In the genomic region with DNA sequence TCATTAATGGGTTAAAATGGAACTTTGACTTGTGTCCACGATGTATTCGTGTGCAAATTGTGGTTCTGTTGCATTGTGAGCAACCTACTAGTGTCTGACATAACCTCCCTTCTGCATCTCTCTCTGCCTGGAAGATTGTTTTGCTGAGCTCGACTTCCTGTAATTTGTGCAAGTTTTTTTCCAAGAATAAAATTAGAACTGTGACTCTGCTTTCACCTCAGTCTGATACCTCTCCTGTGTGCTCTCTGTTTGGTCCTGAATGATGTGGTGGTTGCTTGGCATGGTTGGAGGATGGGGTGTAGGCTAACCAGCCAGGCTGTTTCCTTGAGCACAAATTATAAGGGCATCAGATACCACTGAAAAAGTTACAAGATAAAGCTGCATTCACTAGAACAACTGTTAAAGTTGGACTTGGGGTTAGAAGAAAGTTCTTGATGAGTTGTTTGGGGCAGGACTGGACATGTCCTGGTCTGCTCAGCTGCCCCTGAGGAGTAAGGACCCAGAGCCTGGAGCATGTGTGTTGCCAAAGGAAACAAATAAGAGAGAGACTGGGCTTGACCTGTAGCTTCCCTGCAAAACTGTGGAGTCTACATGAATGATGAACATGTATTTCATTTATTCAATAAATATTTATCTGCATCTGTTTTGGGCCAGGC, we compare ENCODE assay signal across 1 cellular context.
TF ChIP-seq lines count a peak whose summit lies in the region.

No MANE protein-coding gene starts in this region.

TF ChIP-seq in K562, 482 proteins besides CTCF, POLR2A, EP300 and RAD21:
- TF ChIP-seq, protein P1, sequence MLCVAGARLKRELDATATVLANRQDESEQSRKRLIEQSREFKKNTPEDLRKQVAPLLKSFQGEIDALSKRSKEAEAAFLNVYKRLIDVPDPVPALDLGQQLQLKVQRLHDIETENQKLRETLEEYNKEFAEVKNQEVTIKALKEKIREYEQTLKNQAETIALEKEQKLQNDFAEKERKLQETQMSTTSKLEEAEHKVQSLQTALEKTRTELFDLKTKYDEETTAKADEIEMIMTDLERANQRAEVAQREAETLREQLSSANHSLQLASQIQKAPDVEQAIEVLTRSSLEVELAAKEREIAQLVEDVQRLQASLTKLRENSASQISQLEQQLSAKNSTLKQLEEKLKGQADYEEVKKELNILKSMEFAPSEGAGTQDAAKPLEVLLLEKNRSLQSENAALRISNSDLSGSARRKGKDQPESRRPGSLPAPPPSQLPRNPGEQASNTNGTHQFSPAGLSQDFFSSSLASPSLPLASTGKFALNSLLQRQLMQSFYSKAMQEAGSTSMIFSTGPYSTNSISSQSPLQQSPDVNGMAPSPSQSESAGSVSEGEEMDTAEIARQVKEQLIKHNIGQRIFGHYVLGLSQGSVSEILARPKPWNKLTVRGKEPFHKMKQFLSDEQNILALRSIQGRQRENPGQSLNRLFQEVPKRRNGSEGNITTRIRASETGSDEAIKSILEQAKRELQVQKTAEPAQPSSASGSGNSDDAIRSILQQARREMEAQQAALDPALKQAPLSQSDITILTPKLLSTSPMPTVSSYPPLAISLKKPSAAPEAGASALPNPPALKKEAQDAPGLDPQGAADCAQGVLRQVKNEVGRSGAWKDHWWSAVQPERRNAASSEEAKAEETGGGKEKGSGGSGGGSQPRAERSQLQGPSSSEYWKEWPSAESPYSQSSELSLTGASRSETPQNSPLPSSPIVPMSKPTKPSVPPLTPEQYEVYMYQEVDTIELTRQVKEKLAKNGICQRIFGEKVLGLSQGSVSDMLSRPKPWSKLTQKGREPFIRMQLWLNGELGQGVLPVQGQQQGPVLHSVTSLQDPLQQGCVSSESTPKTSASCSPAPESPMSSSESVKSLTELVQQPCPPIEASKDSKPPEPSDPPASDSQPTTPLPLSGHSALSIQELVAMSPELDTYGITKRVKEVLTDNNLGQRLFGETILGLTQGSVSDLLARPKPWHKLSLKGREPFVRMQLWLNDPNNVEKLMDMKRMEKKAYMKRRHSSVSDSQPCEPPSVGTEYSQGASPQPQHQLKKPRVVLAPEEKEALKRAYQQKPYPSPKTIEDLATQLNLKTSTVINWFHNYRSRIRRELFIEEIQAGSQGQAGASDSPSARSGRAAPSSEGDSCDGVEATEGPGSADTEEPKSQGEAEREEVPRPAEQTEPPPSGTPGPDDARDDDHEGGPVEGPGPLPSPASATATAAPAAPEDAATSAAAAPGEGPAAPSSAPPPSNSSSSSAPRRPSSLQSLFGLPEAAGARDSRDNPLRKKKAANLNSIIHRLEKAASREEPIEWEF (CRISPR knock-in tag; IDR thresholded peaks at IDR 0.05), result no peak
- TF ChIP-seq TFAM (CRISPR knock-in tag; conservative IDR thresholded peaks at IDR 0.05) (no peak), CREBBP (IDR thresholded peaks at IDR 0.05; ENCODE audit: low read depth, low read length) (no peak), JUNB (CRISPR knock-in tag; conservative IDR thresholded peaks at IDR 0.05) (no peak), SP1 (CRISPR knock-in tag; IDR thresholded peaks at IDR 0.05) (no peak), SOX6 (IDR thresholded peaks at IDR 0.05) (no peak), ARID1B (IDR thresholded peaks at IDR 0.05) (no peak), ZNF584 (CRISPR knock-in tag; IDR thresholded peaks at IDR 0.05; ENCODE audit: low read depth) (no peak), CCAR2 (IDR thresholded peaks at IDR 0.05; ENCODE audit: low read depth, low read length) (no peak), FOSL1 (tag; conservative IDR thresholded peaks at IDR 0.05) (no peak), HNRNPK (IDR thresholded peaks at IDR 0.05; ENCODE audit: low read depth, low read length, poor library complexity, severe bottlenecking) (no peak), FOXA1 (IDR thresholded peaks at IDR 0.05; ENCODE audit: borderline replicate concordance) (no peak)
- TF ChIP-seq, protein P2, sequence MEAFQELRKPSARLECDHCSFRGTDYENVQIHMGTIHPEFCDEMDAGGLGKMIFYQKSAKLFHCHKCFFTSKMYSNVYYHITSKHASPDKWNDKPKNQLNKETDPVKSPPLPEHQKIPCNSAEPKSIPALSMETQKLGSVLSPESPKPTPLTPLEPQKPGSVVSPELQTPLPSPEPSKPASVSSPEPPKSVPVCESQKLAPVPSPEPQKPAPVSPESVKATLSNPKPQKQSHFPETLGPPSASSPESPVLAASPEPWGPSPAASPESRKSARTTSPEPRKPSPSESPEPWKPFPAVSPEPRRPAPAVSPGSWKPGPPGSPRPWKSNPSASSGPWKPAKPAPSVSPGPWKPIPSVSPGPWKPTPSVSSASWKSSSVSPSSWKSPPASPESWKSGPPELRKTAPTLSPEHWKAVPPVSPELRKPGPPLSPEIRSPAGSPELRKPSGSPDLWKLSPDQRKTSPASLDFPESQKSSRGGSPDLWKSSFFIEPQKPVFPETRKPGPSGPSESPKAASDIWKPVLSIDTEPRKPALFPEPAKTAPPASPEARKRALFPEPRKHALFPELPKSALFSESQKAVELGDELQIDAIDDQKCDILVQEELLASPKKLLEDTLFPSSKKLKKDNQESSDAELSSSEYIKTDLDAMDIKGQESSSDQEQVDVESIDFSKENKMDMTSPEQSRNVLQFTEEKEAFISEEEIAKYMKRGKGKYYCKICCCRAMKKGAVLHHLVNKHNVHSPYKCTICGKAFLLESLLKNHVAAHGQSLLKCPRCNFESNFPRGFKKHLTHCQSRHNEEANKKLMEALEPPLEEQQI (IDR thresholded peaks at IDR 0.05), result no peak
- TF ChIP-seq, protein P3, sequence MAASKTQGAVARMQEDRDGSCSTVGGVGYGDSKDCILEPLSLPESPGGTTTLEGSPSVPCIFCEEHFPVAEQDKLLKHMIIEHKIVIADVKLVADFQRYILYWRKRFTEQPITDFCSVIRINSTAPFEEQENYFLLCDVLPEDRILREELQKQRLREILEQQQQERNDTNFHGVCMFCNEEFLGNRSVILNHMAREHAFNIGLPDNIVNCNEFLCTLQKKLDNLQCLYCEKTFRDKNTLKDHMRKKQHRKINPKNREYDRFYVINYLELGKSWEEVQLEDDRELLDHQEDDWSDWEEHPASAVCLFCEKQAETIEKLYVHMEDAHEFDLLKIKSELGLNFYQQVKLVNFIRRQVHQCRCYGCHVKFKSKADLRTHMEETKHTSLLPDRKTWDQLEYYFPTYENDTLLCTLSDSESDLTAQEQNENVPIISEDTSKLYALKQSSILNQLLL (CRISPR knock-in tag; IDR thresholded peaks at IDR 0.05; ENCODE audit: borderline replicate concordance), result no peak
- TF ChIP-seq, protein P4, sequence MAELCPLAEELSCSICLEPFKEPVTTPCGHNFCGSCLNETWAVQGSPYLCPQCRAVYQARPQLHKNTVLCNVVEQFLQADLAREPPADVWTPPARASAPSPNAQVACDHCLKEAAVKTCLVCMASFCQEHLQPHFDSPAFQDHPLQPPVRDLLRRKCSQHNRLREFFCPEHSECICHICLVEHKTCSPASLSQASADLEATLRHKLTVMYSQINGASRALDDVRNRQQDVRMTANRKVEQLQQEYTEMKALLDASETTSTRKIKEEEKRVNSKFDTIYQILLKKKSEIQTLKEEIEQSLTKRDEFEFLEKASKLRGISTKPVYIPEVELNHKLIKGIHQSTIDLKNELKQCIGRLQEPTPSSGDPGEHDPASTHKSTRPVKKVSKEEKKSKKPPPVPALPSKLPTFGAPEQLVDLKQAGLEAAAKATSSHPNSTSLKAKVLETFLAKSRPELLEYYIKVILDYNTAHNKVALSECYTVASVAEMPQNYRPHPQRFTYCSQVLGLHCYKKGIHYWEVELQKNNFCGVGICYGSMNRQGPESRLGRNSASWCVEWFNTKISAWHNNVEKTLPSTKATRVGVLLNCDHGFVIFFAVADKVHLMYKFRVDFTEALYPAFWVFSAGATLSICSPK (IDR thresholded peaks at IDR 0.05; ENCODE audit: borderline replicate concordance), result no peak
- TF ChIP-seq, protein P5, sequence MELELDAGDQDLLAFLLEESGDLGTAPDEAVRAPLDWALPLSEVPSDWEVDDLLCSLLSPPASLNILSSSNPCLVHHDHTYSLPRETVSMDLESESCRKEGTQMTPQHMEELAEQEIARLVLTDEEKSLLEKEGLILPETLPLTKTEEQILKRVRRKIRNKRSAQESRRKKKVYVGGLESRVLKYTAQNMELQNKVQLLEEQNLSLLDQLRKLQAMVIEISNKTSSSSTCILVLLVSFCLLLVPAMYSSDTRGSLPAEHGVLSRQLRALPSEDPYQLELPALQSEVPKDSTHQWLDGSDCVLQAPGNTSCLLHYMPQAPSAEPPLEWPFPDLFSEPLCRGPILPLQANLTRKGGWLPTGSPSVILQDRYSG (tag; conservative IDR thresholded peaks at IDR 0.05; ENCODE audit: low read depth), result no peak
- TF ChIP-seq, protein P6, sequence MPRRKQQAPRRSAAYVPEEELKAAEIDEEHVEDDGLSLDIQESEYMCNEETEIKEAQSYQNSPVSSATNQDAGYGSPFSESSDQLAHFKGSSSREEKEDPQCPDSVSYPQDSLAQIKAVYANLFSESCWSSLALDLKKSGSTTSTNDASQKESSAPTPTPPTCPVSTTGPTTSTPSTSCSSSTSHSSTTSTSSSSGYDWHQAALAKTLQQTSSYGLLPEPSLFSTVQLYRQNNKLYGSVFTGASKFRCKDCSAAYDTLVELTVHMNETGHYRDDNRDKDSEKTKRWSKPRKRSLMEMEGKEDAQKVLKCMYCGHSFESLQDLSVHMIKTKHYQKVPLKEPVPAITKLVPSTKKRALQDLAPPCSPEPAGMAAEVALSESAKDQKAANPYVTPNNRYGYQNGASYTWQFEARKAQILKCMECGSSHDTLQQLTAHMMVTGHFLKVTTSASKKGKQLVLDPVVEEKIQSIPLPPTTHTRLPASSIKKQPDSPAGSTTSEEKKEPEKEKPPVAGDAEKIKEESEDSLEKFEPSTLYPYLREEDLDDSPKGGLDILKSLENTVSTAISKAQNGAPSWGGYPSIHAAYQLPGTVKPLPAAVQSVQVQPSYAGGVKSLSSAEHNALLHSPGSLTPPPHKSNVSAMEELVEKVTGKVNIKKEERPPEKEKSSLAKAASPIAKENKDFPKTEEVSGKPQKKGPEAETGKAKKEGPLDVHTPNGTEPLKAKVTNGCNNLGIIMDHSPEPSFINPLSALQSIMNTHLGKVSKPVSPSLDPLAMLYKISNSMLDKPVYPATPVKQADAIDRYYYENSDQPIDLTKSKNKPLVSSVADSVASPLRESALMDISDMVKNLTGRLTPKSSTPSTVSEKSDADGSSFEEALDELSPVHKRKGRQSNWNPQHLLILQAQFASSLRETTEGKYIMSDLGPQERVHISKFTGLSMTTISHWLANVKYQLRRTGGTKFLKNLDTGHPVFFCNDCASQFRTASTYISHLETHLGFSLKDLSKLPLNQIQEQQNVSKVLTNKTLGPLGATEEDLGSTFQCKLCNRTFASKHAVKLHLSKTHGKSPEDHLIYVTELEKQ (CRISPR knock-in tag; IDR thresholded peaks at IDR 0.05), result no peak
